21 cellular contexts compared by ENCODE assay signal in the genomic region with DNA sequence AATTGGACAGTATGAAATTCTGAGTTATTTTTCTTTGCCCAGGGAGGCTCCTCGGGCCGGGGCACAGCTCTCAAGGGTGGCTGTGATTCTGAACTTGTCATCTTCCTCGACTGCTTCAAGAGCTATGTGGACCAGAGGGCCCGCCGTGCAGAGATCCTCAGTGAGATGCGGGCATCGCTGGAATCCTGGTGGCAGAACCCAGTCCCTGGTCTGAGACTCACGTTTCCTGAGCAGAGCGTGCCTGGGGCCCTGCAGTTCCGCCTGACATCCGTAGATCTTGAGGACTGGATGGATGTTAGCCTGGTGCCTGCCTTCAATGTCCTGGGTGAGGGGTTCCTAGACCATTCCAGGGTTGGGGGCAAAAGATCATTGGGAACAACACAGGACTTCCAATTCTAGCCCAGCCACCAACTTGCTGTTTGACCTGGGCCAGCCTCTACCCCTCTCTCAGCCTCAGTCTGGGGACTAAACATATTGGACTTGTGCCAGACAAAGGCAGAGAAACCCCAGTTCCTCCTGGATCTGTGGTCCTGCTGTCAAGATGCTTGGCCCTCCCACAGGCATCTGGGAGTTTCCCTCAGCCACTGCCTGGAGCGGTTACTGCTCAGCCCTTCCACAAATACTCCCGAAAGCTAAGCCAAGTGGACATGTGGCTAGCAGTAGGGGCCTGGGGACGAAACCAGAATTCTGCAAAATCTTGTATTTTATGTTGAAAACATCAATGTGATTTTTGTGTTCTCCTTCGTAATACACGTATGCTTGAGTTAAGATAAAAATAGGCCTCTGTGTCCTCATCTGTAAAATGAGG.
"Had no signal": no experiment of that assay in that cellular context is flagged by ENCODE, and none has a peak within 500 bp of the region (broad histone marks: within the 10 kb centered on the region; RNA-seq: fewer than 3 reads in every experiment).

No MANE protein-coding gene starts in this region.

- H3K4me1 ChIP-seq: psoas muscle had no signal

- H3K27ac Mint-ChIP-seq: neural progenitor cell, type B pancreatic cell had no signal

- DNase-seq: activated CD4-positive, alpha-beta T cell treated with anti-CD3 and anti-CD28 coated beads, Interleukin-2, amount 50 U/mL, for 1 hour; central memory CD4-positive, alpha-beta T cell; colonic mucosa; effector memory CD8-positive, alpha-beta T cell; hippocampal formation; kidney glomerular epithelial cell; left lung; naive thymus-derived CD4-positive, alpha-beta T cell; ovary; psoas muscle; spleen; stimulated activated CD4-positive, alpha-beta T cell treated with anti-CD3 and anti-CD28 coated beads, Interleukin-4, amount 100 ng/mL, for 1 hour; stimulated activated naive CD4-positive, alpha-beta T cell treated with Interleukin-2 at 50 U/mL for 16 hours had no signal

- H3K36me3 Mint-ChIP-seq: neural progenitor cell, type B pancreatic cell had no signal

- H2AFZ ChIP-seq: neural progenitor cell had no signal

- H3K4me1 Mint-ChIP-seq: neural progenitor cell had no signal

- H3K27ac ChIP-seq: colonic mucosa, esophagus muscularis mucosa, left lung, neural progenitor cell, ovary, psoas muscle, right atrium auricular region, spleen, thoracic aorta had no signal

- H3K9ac ChIP-seq: neural progenitor cell had no signal

- H3K4me3 Mint-ChIP-seq: effector memory CD8-positive, alpha-beta T cell; neural progenitor cell; type B pancreatic cell had no signal

- H3K9me3 Mint-ChIP-seq: activated naive CD4-positive, alpha-beta T cell treated with anti-CD3 and anti-CD28 coated beads, Interleukin-2, amount 50 U/mL, for 72 hours; effector memory CD8-positive, alpha-beta T cell; naive thymus-derived CD4-positive, alpha-beta T cell; neural progenitor cell; type B pancreatic cell had no signal

- H3K9me3 ChIP-seq: colonic mucosa, esophagus muscularis mucosa, left lung, ovary, right atrium auricular region, spleen, thoracic aorta had no signal

- H3K36me3 ChIP-seq: colonic mucosa, neural progenitor cell, ovary, right atrium auricular region had no signal

- H3K27me3 ChIP-seq: colonic mucosa, dorsolateral prefrontal cortex, esophagus muscularis mucosa, left lung, ovary, right atrium auricular region, spleen had no signal

- H3K27me3 Mint-ChIP-seq: effector memory CD8-positive, alpha-beta T cell; naive thymus-derived CD4-positive, alpha-beta T cell had no signal

- ATAC-seq: activated naive CD4-positive, alpha-beta T cell treated with anti-CD3 and anti-CD28 coated beads, Interleukin-2, amount 50 U/mL, for 72 hours; effector memory CD8-positive, alpha-beta T cell; left lung; naive thymus-derived CD4-positive, alpha-beta T cell; psoas muscle had no signal

- H3K4me2 ChIP-seq: neural progenitor cell had no signal

- H3K4me3 ChIP-seq: colonic mucosa, dorsolateral prefrontal cortex, esophagus muscularis mucosa, left lung, lung, neural progenitor cell, ovary, psoas muscle, right atrium auricular region, spleen, thoracic aorta had no signal
